In genomic region chr3:51447753-51448152, GRCh38 we compare ENCODE assay signal across 7 cellular contexts. TPM values are rescaled to one million over a fixed set of nuclear protein-coding genes. Genes with fewer than 3 reads are reported as not detected.
DNase-seq lines count a peak whose midpoint lies in the region; ATAC-seq, FAIRE-seq and TF ChIP-seq lines count a peak whose summit lies in the region.
"Not testable (repeated sequence)": the region's sequence is repeated elsewhere in the genome, so short reads cannot be mapped to it uniquely, and the experiment has no call there.

No MANE protein-coding gene starts in this region.

- H3K27me3 Mint-ChIP-seq in Calu3 (ENCODE audit: unreplicated experiment); T-cell; activated CD8-positive, alpha-beta T cell treated with anti-CD3 and anti-CD28 coated beads for 36 hours; activated naive CD8-positive, alpha-beta T cell; mesothelial cell of epicardium (ENCODE audit: low read depth): not testable (repeated sequence)

- intact Hi-C loops in Calu3 (cut with micrococcal nuclease; ENCODE audit: unreplicated experiment); activated CD8-positive, alpha-beta T cell treated with anti-CD3 and anti-CD28 coated beads for 36 hours (cut with micrococcal nuclease): not testable (repeated sequence)

- ATAC-seq in T-cell (replicated peaks in 1 of 4); activated CD8-positive, alpha-beta T cell treated with anti-CD3 and anti-CD28 coated beads for 36 hours: not testable (repeated sequence)

- BruUV-seq in Calu3 (replicated peaks; lab: Mats Ljungman, UMichigan): not testable (repeated sequence)

- TF ChIP-seq CTCF in Calu3 (IDR thresholded peaks at IDR 0.05; ENCODE audit: unreplicated experiment); activated CD8-positive, alpha-beta T cell treated with anti-CD3 and anti-CD28 coated beads for 36 hours (IDR thresholded peaks at IDR 0.05); bronchial epithelial cell (IDR thresholded peaks at IDR 0.05; ENCODE audit: insufficient read depth, low read length, severe bottlenecking); mesothelial cell of epicardium (IDR thresholded peaks at IDR 0.05; ENCODE audit: unreplicated experiment): not testable (repeated sequence)

- not testable (repeated sequence) for H3K4me1 Mint-ChIP-seq in Calu3 (ENCODE audit: low read depth, unreplicated experiment); mesothelial cell of epicardium
- H3K4me1 Mint-ChIP-seq in T-cell: peaks cover 25 to 32% (median 28%) of the 10 kb centered on the region in 3 donors
- peaks cover 21% of the 10 kb centered on the region for H3K4me1 Mint-ChIP-seq in activated CD8-positive, alpha-beta T cell treated with anti-CD3 and anti-CD28 coated beads for 36 hours (ENCODE audit: low read depth)
- H3K4me1 Mint-ChIP-seq in activated naive CD8-positive, alpha-beta T cell (ENCODE audit: low read depth): peaks cover 22% of the 10 kb centered on the region

- H3K9me3 Mint-ChIP-seq in Calu3 (ENCODE audit: low read depth, unreplicated experiment); T-cell; activated CD8-positive, alpha-beta T cell treated with anti-CD3 and anti-CD28 coated beads for 36 hours; activated naive CD8-positive, alpha-beta T cell (ENCODE audit: low read depth); mesothelial cell of epicardium: not testable (repeated sequence)

- H3K27me3 ChIP-seq in bronchial epithelial cell (ENCODE audit: control insufficient read depth, insufficient read depth, low read length): not testable (repeated sequence)

- not testable (repeated sequence) for H3K4me3 ChIP-seq in bronchial epithelial cell (ENCODE audit: low read depth, low read length)

- FAIRE-seq in bronchial epithelial cell (lab: Jason Lieb, UNC): not testable (repeated sequence)

- H3K36me3 Mint-ChIP-seq in Calu3 (ENCODE audit: insufficient read depth, unreplicated experiment): not testable (repeated sequence)
- H3K36me3 Mint-ChIP-seq in T-cell (peaks cover 26% of the 10 kb centered on the region), mesothelial cell of epicardium (peaks cover 19% of the 10 kb centered on the region)
- H3K36me3 Mint-ChIP-seq in activated CD8-positive, alpha-beta T cell treated with anti-CD3 and anti-CD28 coated beads for 36 hours (ENCODE audit: low read depth): peaks cover 26% of the 10 kb centered on the region
- H3K36me3 Mint-ChIP-seq in activated naive CD8-positive, alpha-beta T cell: peaks cover 11% of the 10 kb centered on the region

- not testable (repeated sequence) for DNase-seq in Calu3; T-cell; activated CD8-positive, alpha-beta T cell treated with anti-CD3 and anti-CD28 coated beads for 36 hours; mesothelial cell of epicardium (ENCODE audit: low spot score in 2 of 2, unreplicated experiment in 2 of 2)
- DNase-seq in bronchial epithelial cell (ENCODE audit: low read depth) (peak; percentile 15), glomerular visceral epithelial cell (ENCODE audit: extremely low spot score) (peak; percentile 35)

- not testable (repeated sequence) for H3K36me3 ChIP-seq in bronchial epithelial cell (ENCODE audit: control insufficient read depth, insufficient read depth, low read length)

- POLR2A ChIA-PET in T-cell (lab: Charles Lee); activated CD8-positive, alpha-beta T cell treated with anti-CD3 and anti-CD28 coated beads for 36 hours (lab: Charles Lee): not testable (repeated sequence)

- H3K4me3 Mint-ChIP-seq in Calu3 (ENCODE audit: low read depth, unreplicated experiment); T-cell; activated CD8-positive, alpha-beta T cell treated with anti-CD3 and anti-CD28 coated beads for 36 hours; activated naive CD8-positive, alpha-beta T cell; mesothelial cell of epicardium: not testable (repeated sequence)

- H3K27ac Mint-ChIP-seq in Calu3 (ENCODE audit: unreplicated experiment) (peak overlapping the region; percentile 16), T-cell (peak overlapping the region; percentile 2 to 4), mesothelial cell of epicardium (peak overlapping the region; percentile 1)
- peak overlapping the region; percentile 2 for H3K27ac Mint-ChIP-seq in activated CD8-positive, alpha-beta T cell treated with anti-CD3 and anti-CD28 coated beads for 36 hours
- peak overlapping the region; percentile 1 for H3K27ac Mint-ChIP-seq in activated naive CD8-positive, alpha-beta T cell

- CTCF ChIA-PET in Calu3 (lab: Charles Lee); T-cell (lab: Charles Lee): not testable (repeated sequence)
- CTCF ChIA-PET in activated CD8-positive, alpha-beta T cell treated with anti-CD3 and anti-CD28 coated beads for 36 hours (lab: Charles Lee): interaction anchor here (5.6 kb wide), 1 partner anchor 13 kb away, joined by 29 read pairs; no protein-coding TSS in a partner anchor

RNA-seq across cellular contexts. Expression of gene DCAF1, which starts 52.1 kb away (rescaled TPM):
- total RNA-seq in Calu3 (2022) (24.8 and 26.9 TPM in 2 replicates), T-cell (10 to 100 TPM; 25.4 to 36.7 (median 34.6) TPM), bronchial epithelial cell (14.2 and 14.3 TPM in 2 replicates), mesothelial cell of epicardium (20.0 to 21.1 TPM (median 20.8 TPM) in 3 replicates)
- total RNA-seq in activated CD8-positive, alpha-beta T cell treated with anti-CD3 and anti-CD28 coated beads for 36 hours: 10 to 100 TPM; 39.5 to 39.9 TPM

RNA-seq across cellular contexts. Expression of gene RBM15B, which starts 56.7 kb away (rescaled TPM):
- 40.6 and 43.8 TPM in 2 replicates for total RNA-seq in Calu3 (2022)
- 10 to 100 TPM; 29.2 to 41.3 (median 38.4) TPM for total RNA-seq in T-cell
- total RNA-seq in activated CD8-positive, alpha-beta T cell treated with anti-CD3 and anti-CD28 coated beads for 36 hours: 10 to 100 TPM; 20.8 to 20.9 TPM
- 30.5 and 36.1 TPM in 2 replicates for total RNA-seq in bronchial epithelial cell
- total RNA-seq in mesothelial cell of epicardium: 68.3 to 68.8 TPM (median 68.7 TPM) in 3 replicates
